ENCODE assay signal across 16 cellular contexts in the genomic region with DNA sequence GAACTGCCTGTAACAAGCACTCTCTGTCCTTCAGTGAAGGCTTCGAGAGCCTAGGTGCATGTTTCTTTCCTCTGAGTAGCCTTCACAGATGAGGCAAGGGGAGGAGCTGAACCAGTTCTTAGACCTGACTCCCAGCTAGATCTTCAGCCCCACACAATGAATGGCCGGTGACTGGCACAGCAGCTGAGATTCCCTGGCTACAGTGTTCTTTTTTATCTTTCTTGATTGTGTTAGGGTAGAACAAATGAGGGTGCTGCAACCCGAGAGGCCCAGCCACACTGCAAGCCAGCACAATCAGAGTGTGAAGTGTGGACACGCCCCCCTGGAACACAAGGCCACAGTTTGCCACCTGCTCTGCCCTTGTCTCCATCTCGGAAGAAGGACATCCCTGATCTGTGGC. TPM values are rescaled to one million over a fixed set of nuclear protein-coding genes. Genes with fewer than 3 reads are reported as not detected.
DNase-seq lines count a peak whose midpoint lies in the region; ATAC-seq and TF ChIP-seq lines count a peak whose summit lies in the region.
"Had no signal": no experiment of that assay in that cellular context is flagged by ENCODE, and none has a peak within 500 bp of the region (broad histone marks: within the 10 kb centered on the region; RNA-seq: fewer than 3 reads in every experiment).

No MANE protein-coding gene starts in this region.

- H3K9me3 ChIP-seq in Caco-2: no peaks in the 10 kb centered on the region
- no peaks in the 10 kb centered on the region for H3K9me3 ChIP-seq in BE2C
- H3K9me3 ChIP-seq: vagina had no signal

- H3K27me3 Mint-ChIP-seq in Caco-2 (ENCODE audit: insufficient read depth, unreplicated experiment) (no peaks in the 10 kb centered on the region), WTC11 (ENCODE audit: low read depth) (peaks cover 100% of the 10 kb centered on the region), T-cell (peaks cover 19 to 30% of the 10 kb centered on the region in 2 donors)

- CTCF ChIA-PET in Caco-2 (lab: Charles Lee) (interaction anchor here (0.7 to 2.4 kb wide), 7 partner anchors 11 to 160 kb away, joined by 3 to 12 read pairs (median 3); partner anchors contain the start of genes TMEM106C and VDR), WTC11 (lab: Charles Lee) (interaction anchor here (0.7 to 2.8 kb wide), 6 partner anchors 8 to 119 kb away, joined by 3 to 12 read pairs (median 4); partner anchors contain the start of genes TMEM106C and VDR), T-cell (lab: Charles Lee) (no interaction called here)

- TF ChIP-seq CTCF in Caco-2 (IDR thresholded peaks at IDR 0.05; ENCODE audit: insufficient read depth in 1 of 2, low read depth in 1 of 2, low read length in 1 of 2, severe bottlenecking in 1 of 2, unreplicated experiment in 1 of 2): no peak
- no peak for TF ChIP-seq CTCF in WTC11 (IDR thresholded peaks at IDR 0.05)
- TF ChIP-seq CTCF in BE2C (IDR thresholded peaks at IDR 0.05; ENCODE audit: low read depth, low read length): no peak

- H3K27me3 ChIP-seq in Caco-2 (replicated peaks; ENCODE audit: control insufficient read depth, insufficient read depth, low read length) (no peaks in the 10 kb centered on the region), BE2C (peaks cover 11% of the 10 kb centered on the region)
- H3K27me3 ChIP-seq: vagina had no signal

- H3K27ac Mint-ChIP-seq in Caco-2 (ENCODE audit: unreplicated experiment) (peak overlapping the region; percentile 88), WTC11 (no peak overlapping the region), T-cell (no peak overlapping the region)

- peaks cover 11% of the 10 kb centered on the region for H3K36me3 Mint-ChIP-seq in Caco-2 (ENCODE audit: insufficient read depth, unreplicated experiment)
- no peaks in the 10 kb centered on the region for H3K36me3 Mint-ChIP-seq in WTC11
- H3K36me3 Mint-ChIP-seq in T-cell: no peaks in the 10 kb centered on the region

- intact Hi-C loops in Caco-2 (cut with micrococcal nuclease; ENCODE audit: unreplicated experiment): loop anchor here (1.0 to 2.0 kb wide), 6 partner anchors 14 to 176 kb away; partner anchors contain the start of gene TMEM106C

- ATAC-seq in WTC11 (no peak), HG03108 (IDR thresholded peaks at IDR 0.05; ENCODE audit: unreplicated experiment) (no peak), T-cell (replicated peaks in 1 of 4) (no peak)

- H3K36me3 ChIP-seq in Caco-2 (ENCODE audit: control insufficient read depth, insufficient read depth, low read length): no peaks in the 10 kb centered on the region
- H3K36me3 ChIP-seq in BE2C: no peaks in the 10 kb centered on the region
- H3K36me3 ChIP-seq: vagina had no signal

- peaks cover 59% of the 10 kb centered on the region for H3K4me1 Mint-ChIP-seq in Caco-2 (ENCODE audit: low read depth, unreplicated experiment)
- peaks cover 21% of the 10 kb centered on the region for H3K4me1 Mint-ChIP-seq in WTC11
- H3K4me1 Mint-ChIP-seq in T-cell: no peaks in the 10 kb centered on the region

- H3K9me3 Mint-ChIP-seq in Caco-2 (ENCODE audit: unreplicated experiment) (no peaks in the 10 kb centered on the region), WTC11 (no peaks in the 10 kb centered on the region), T-cell (no peaks in the 10 kb centered on the region)

- H3K4me3 Mint-ChIP-seq in Caco-2 (ENCODE audit: unreplicated experiment): peak overlapping the region; percentile 64
- H3K4me3 Mint-ChIP-seq in WTC11: peak overlapping the region; percentile 33; the same call in 1 of the 2 replicates
- H3K4me3 Mint-ChIP-seq in T-cell: no peak overlapping the region

- H3K4me3 ChIP-seq in Caco-2 (ENCODE audit: low read depth, low read length) (no peak overlapping the region), BE2C (ENCODE audit: low read depth, low read length) (no peak overlapping the region)
- H3K4me3 ChIP-seq: dorsolateral prefrontal cortex, vagina had no signal

- H3K4me1 ChIP-seq in Caco-2: peaks cover 76% of the 10 kb centered on the region
- no peaks in the 10 kb centered on the region for H3K4me1 ChIP-seq in BE2C
- H3K4me1 ChIP-seq: vagina had no signal

- DNase-seq in Caco-2 (peak in 1 of 2 experiments; percentile 75), NCI-H146 (lab: John Stamatoyannopoulos, UW) (peak; percentile 92), WTC11 (ENCODE audit: low spot score) (no peak), myocyte (ENCODE audit: low read depth) (peak; percentile 70), BE2C (no peak), DMS 273 (lab: John Stamatoyannopoulos, UW; ENCODE audit: unreplicated experiment) (no peak), T-cell (no peak)
- DNase-seq: activated effector memory CD4-positive, alpha-beta T cell treated with Interleukin-2 at 50 U/mL for 16 hours; AML-193; dorsolateral prefrontal cortex; EL; NCI-H1694; stimulated activated CD4-positive, alpha-beta T cell treated with anti-CD3 and anti-CD28 coated beads, Interleukin-4, amount 100 ng/mL, for 1 hour; T-helper 2 cell had no signal

- POLR2A ChIA-PET in Caco-2 (lab: Charles Lee) (interaction anchor here (0.7 to 2.3 kb wide), 5 partner anchors 17 to 134 kb away, joined by 3 to 33 read pairs (median 7); partner anchors contain the start of genes ASB8 and VDR), WTC11 (lab: Charles Lee) (no interaction called here), T-cell (lab: Charles Lee) (no interaction called here)

- BruUV-seq in Caco-2 (replicated peaks; lab: Mats Ljungman, UMichigan): TSS peak; percentile 54

TF ChIP-seq in WTC11, 78 proteins besides CTCF, POLR2A, EP300 and RAD21 (continues in another document):
- TF ChIP-seq PRRX2 (CRISPR knock-in tag; IDR thresholded peaks at IDR 0.05) (no peak), CREM (CRISPR knock-in tag; IDR thresholded peaks at IDR 0.05) (no peak), KAT7 (CRISPR knock-in tag; IDR thresholded peaks at IDR 0.05; ENCODE audit: borderline replicate concordance) (no peak), NR1H2 (CRISPR knock-in tag; IDR thresholded peaks at IDR 0.05) (no peak), ESRRA (CRISPR knock-in tag; IDR thresholded peaks at IDR 0.05; ENCODE audit: borderline replicate concordance) (no peak), FOXK1 (CRISPR knock-in tag; IDR thresholded peaks at IDR 0.05) (no peak), NFATC4 (CRISPR knock-in tag; IDR thresholded peaks at IDR 0.05) (no peak), EMX1 (CRISPR knock-in tag; IDR thresholded peaks at IDR 0.05) (no peak), RORB (CRISPR knock-in tag; IDR thresholded peaks at IDR 0.05) (no peak), NFE2L1 (CRISPR knock-in tag; IDR thresholded peaks at IDR 0.05) (no peak), ZBTB21 (CRISPR knock-in tag; IDR thresholded peaks at IDR 0.05; ENCODE audit: borderline replicate concordance) (no peak), ELF4 (CRISPR knock-in tag; IDR thresholded peaks at IDR 0.05; ENCODE audit: low read depth) (no peak)
- TF ChIP-seq, protein P1, sequence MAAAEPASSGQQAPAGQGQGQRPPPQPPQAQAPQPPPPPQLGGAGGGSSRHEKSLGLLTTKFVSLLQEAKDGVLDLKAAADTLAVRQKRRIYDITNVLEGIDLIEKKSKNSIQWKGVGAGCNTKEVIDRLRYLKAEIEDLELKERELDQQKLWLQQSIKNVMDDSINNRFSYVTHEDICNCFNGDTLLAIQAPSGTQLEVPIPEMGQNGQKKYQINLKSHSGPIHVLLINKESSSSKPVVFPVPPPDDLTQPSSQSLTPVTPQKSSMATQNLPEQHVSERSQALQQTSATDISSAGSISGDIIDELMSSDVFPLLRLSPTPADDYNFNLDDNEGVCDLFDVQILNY (CRISPR knock-in tag; IDR thresholded peaks at IDR 0.05): no peak
- TF ChIP-seq, protein P2, sequence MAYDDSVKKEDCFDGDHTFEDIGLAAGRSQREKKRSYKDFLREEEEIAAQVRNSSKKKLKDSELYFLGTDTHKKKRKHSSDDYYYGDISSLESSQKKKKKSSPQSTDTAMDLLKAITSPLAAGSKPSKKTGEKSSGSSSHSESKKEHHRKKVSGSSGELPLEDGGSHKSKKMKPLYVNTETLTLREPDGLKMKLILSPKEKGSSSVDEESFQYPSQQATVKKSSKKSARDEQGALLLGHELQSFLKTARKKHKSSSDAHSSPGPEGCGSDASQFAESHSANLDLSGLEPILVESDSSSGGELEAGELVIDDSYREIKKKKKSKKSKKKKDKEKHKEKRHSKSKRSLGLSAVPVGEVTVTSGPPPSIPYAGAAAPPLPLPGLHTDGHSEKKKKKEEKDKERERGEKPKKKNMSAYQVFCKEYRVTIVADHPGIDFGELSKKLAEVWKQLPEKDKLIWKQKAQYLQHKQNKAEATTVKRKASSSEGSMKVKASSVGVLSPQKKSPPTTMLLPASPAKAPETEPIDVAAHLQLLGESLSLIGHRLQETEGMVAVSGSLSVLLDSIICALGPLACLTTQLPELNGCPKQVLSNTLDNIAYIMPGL (CRISPR knock-in tag; IDR thresholded peaks at IDR 0.05): no peak
- TF ChIP-seq, protein P3, sequence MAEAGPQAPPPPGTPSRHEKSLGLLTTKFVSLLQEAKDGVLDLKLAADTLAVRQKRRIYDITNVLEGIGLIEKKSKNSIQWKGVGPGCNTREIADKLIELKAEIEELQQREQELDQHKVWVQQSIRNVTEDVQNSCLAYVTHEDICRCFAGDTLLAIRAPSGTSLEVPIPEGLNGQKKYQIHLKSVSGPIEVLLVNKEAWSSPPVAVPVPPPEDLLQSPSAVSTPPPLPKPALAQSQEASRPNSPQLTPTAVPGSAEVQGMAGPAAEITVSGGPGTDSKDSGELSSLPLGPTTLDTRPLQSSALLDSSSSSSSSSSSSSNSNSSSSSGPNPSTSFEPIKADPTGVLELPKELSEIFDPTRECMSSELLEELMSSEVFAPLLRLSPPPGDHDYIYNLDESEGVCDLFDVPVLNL (CRISPR knock-in tag; IDR thresholded peaks at IDR 0.05; ENCODE audit: borderline replicate concordance, low read depth): no peak
- TF ChIP-seq, protein P4, sequence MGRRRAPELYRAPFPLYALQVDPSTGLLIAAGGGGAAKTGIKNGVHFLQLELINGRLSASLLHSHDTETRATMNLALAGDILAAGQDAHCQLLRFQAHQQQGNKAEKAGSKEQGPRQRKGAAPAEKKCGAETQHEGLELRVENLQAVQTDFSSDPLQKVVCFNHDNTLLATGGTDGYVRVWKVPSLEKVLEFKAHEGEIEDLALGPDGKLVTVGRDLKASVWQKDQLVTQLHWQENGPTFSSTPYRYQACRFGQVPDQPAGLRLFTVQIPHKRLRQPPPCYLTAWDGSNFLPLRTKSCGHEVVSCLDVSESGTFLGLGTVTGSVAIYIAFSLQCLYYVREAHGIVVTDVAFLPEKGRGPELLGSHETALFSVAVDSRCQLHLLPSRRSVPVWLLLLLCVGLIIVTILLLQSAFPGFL (CRISPR knock-in tag; IDR thresholded peaks at IDR 0.05; ENCODE audit: borderline replicate concordance): no peak

RNA-seq across cellular contexts. Expression of gene COL2A1, which starts 19.1 kb away (rescaled TPM):
- total RNA-seq in Caco-2 (2022) (200 and 201 TPM in 2 replicates), WTC11 (2021) (18.2 to 24.3 TPM (median 20.9 TPM) in 3 replicates), myocyte (0.51 and 0.78 TPM in 2 replicates), T-cell (not detected)
- 0.04 TPM for polyA plus RNA-seq in myocyte (2012)
- polyA plus RNA-seq in BE2C (2012; ENCODE audit: insufficient read depth, insufficient read length, low read depth): not detected
- total RNA-seq: vagina had no signal

RNA-seq across cellular contexts. Expression of gene TMEM106C, which starts 60.0 kb away (rescaled TPM):
- total RNA-seq in Caco-2 (2022): 247 and 281 TPM in 2 replicates
- total RNA-seq in WTC11 (2021): 48.3 to 50.8 TPM (median 49.1 TPM) in 3 replicates
- 56.4 and 57.9 TPM in 2 replicates for total RNA-seq in myocyte
- 133 TPM for polyA plus RNA-seq in myocyte (2012)
- 57.5 TPM for polyA plus RNA-seq in BE2C (2012; ENCODE audit: insufficient read depth, insufficient read length, low read depth)
- 10 to 100 TPM; 25.8 to 36.5 (median 31.3) TPM for total RNA-seq in T-cell

Comparison
In these comparisons a context has a peak if more than half of its experiments do, and no peak if none do; other contexts are left out.
1. DNase-seq: peak in NCI-H146 (single experiment) and myocyte (single experiment); none in WTC11 (single experiment), BE2C (single experiment), DMS 273 (single experiment) and T-cell (0 of 34).
2. H3K4me3 Mint-ChIP-seq: peak in Caco-2 (single experiment) and WTC11 (single experiment); none in T-cell (0 of 3).
3. RNA of gene COL2A1, which starts 19.1 kb away (total RNA-seq): 200 to 201 TPM in Caco-2 and 18.2 to 24.3 TPM in WTC11; 0.51 to 0.78 TPM in myocyte and not detected in T-cell; every median in the first group is over 10 times any median in the second.
4. CTCF ChIA-PET loops: an anchor here in Caco-2 (0.7 to 2.4 kb wide) and WTC11 (0.7 to 2.8 kb wide); none called in T-cell.